In genomic region chr3:12994607-12995388, GRCh38 we compare ENCODE assay signal across 1 cellular context.
TF ChIP-seq lines count a peak whose summit lies in the region.

No MANE protein-coding gene starts in this region.

TF ChIP-seq in WTC11, 78 proteins besides CTCF, POLR2A, EP300 and RAD21 (continued from another document):
- no peak for TF ChIP-seq ZNF425 (CRISPR knock-in tag; conservative IDR thresholded peaks at IDR 0.05)
- no peak for TF ChIP-seq SP1 (CRISPR knock-in tag; conservative IDR thresholded peaks at IDR 0.05)
- peak; percentile 97 for TF ChIP-seq HMGXB4 (CRISPR knock-in tag; IDR thresholded peaks at IDR 0.05)
- no peak for TF ChIP-seq ZNF219 (CRISPR knock-in tag; IDR thresholded peaks at IDR 0.05; ENCODE audit: borderline replicate concordance)
- no peak for TF ChIP-seq MLX (CRISPR knock-in tag; IDR thresholded peaks at IDR 0.05)
- 0 out of 2 replicates have a peak, but pooled peaks have one; percentile 40 for TF ChIP-seq ZNF671 (CRISPR knock-in tag; IDR thresholded peaks at IDR 0.05)
- TF ChIP-seq TCF7 (CRISPR knock-in tag; IDR thresholded peaks at IDR 0.05; ENCODE audit: low read depth): no peak
- TF ChIP-seq RORB (CRISPR knock-in tag; IDR thresholded peaks at IDR 0.05): no peak
- TF ChIP-seq PRDM15 (CRISPR knock-in tag; IDR thresholded peaks at IDR 0.05): no peak
- no peak for TF ChIP-seq CBFB (CRISPR knock-in tag; IDR thresholded peaks at IDR 0.05; ENCODE audit: low read depth)
- TF ChIP-seq GABPB1 (CRISPR knock-in tag; IDR thresholded peaks at IDR 0.05): peak; percentile 61; the same call in 1 of the 2 replicates
